In genomic region chr7:151686826-151687225, GRCh38 we compare ENCODE assay signal across 12 cellular contexts.
A peak's percentile ranks its signal among the peaks of the same experiment; 100 is the strongest.
DNase-seq lines count a peak whose midpoint lies in the region; ATAC-seq and TF ChIP-seq lines count a peak whose summit lies in the region.
"Had no signal": no experiment of that assay in that cellular context is flagged by ENCODE, and none has a peak within 500 bp of the region (broad histone marks: within the 10 kb centered on the region; RNA-seq: fewer than 3 reads in every experiment).

No MANE protein-coding gene starts in this region.

- H3K9ac ChIP-seq in SK-N-SH (peak overlapping the region; percentile 46), skeletal muscle tissue (ENCODE audit: low read depth in 1 of 3, low read length in 3 of 3) (no peak overlapping the region)

- H2AFZ ChIP-seq in SK-N-SH (ENCODE audit: low read depth) = peak overlapping the region; percentile 50; the same call in 1 of the 2 replicates

- POLR2A ChIA-PET in SK-N-SH (lab: Yijun Ruan, JAX) = no interaction called here

- WGBS in SK-N-SH (ENCODE audit: low lambda C conversion rate) = 87% methylated on average over 2 of the region's 2 CpGs
- 78% methylated on average over 2 of the region's 2 CpGs for WGBS in right cardiac atrium

- CTCF ChIA-PET in SK-N-SH (lab: Yijun Ruan, JAX) = interaction anchor here (1.8 kb wide), 1 partner anchor 10 kb away, joined by 14 read pairs; no protein-coding TSS in a partner anchor

- DNase-seq in EL = peak; percentile 25
- no peak for DNase-seq in SK-N-SH
- no peak for DNase-seq in right cardiac atrium
- DNase-seq in GOT3 (lab: John Stamatoyannopoulos, UW) = no peak
- no peak for DNase-seq in RPMI8226
- no peak for DNase-seq in caudate nucleus (lab: John Stamatoyannopoulos, UW)
- DNase-seq: BE2C, NCI-H2171 treated with DMSO at 0.1 percent for 48 hours, OCI-M1 had no signal

- H3K27me3 ChIP-seq in SK-N-SH (ENCODE audit: insufficient read depth) (no peaks in the 10 kb centered on the region), right cardiac atrium (ENCODE audit: control insufficient read depth, insufficient read depth) (no peaks in the 10 kb centered on the region), skeletal muscle tissue (ENCODE audit: control insufficient read depth in 3 of 3, insufficient read depth in 3 of 3, low read length in 3 of 3) (no peaks in the 10 kb centered on the region)
- H3K27me3 ChIP-seq: BE2C, dorsolateral prefrontal cortex had no signal

- H3K4me1 ChIP-seq in SK-N-SH (ENCODE audit: control insufficient read depth in 1 of 2, insufficient read depth in 2 of 2, low read depth in 1 of 2, low read length in 1 of 2) (peaks cover 3 to 37% of the 10 kb centered on the region in 2 experiments; a peak in 3 of 4 replicates), right cardiac atrium (ENCODE audit: control insufficient read depth, insufficient read depth, low read length) (peaks cover 27% of the 10 kb centered on the region), skeletal muscle tissue (ENCODE audit: control insufficient read depth in 3 of 3, insufficient read depth in 3 of 3, low read length in 3 of 3) (peaks cover 10 to 13% (median 12%) of the 10 kb centered on the region in 3 donors)
- H3K4me1 ChIP-seq: BE2C had no signal

- H3K79me2 ChIP-seq in SK-N-SH (ENCODE audit: insufficient read depth) = no peaks in the 10 kb centered on the region

- peak overlapping the region; percentile 77 to 83; a peak in 3 of 4 replicates for H3K27ac ChIP-seq in SK-N-SH (ENCODE audit: low read depth in 2 of 2, low read length in 1 of 2)
- H3K27ac ChIP-seq in right cardiac atrium (ENCODE audit: low read length) = peak overlapping the region; percentile 80
- peak overlapping the region; percentile 59 for H3K27ac ChIP-seq in skeletal muscle tissue (ENCODE audit: low read depth, low read length)
- no peak overlapping the region for H3K27ac ChIP-seq in caudate nucleus (ENCODE audit: low read depth, low read length)

- H3K36me3 ChIP-seq in SK-N-SH (replicated peaks in 1 of 2; ENCODE audit: control insufficient read depth in 1 of 2, insufficient read depth in 2 of 2, low read length in 1 of 2) = no peaks in the 10 kb centered on the region
- peaks cover 0 to 2% (median 0%) of the 10 kb centered on the region in 3 donors for H3K36me3 ChIP-seq in skeletal muscle tissue (ENCODE audit: control insufficient read depth in 3 of 3, insufficient read depth in 3 of 3, low read length in 3 of 3)
- H3K36me3 ChIP-seq: BE2C had no signal

- H3K9me3 ChIP-seq in SK-N-SH (no peaks in the 10 kb centered on the region), right cardiac atrium (ENCODE audit: control insufficient read depth, low read length) (no peaks in the 10 kb centered on the region), skeletal muscle tissue (ENCODE audit: control insufficient read depth in 3 of 3, low read length in 3 of 3) (no peaks in the 10 kb centered on the region)
- H3K9me3 ChIP-seq: BE2C had no signal

- no peak for TF ChIP-seq CTCF in SK-N-SH (IDR thresholded peaks at IDR 0.05)

- ATAC-seq in right cardiac atrium (no peak), GM21515 (IDR thresholded peaks at IDR 0.05; ENCODE audit: unreplicated experiment) (no peak)

- no peak for TF ChIP-seq RAD21 in SK-N-SH (IDR thresholded peaks at IDR 0.05; ENCODE audit: low read length)

- H4K20me1 ChIP-seq in SK-N-SH (ENCODE audit: insufficient read depth) = no peaks in the 10 kb centered on the region

- no peaks in the 10 kb centered on the region for H3K9me2 ChIP-seq in SK-N-SH

- intact Hi-C loops in right cardiac atrium (cut with DNase I) = no loop called here

- H3K4me3 ChIP-seq in SK-N-SH (ENCODE audit: low read depth in 2 of 2, low read length in 1 of 2) = no peak overlapping the region
- no peak overlapping the region for H3K4me3 ChIP-seq in right cardiac atrium (ENCODE audit: low read length)
- no peak overlapping the region for H3K4me3 ChIP-seq in skeletal muscle tissue (ENCODE audit: low read length in 3 of 3)
- H3K4me3 ChIP-seq: dorsolateral prefrontal cortex had no signal

- TF ChIP-seq EP300 in SK-N-SH (IDR thresholded peaks at IDR 0.05; ENCODE audit: borderline replicate concordance in 1 of 2, low read depth in 1 of 2, low read length in 1 of 2) = no peak

- H3F3A ChIP-seq in SK-N-SH (replicated peaks; ENCODE audit: insufficient read depth) = peaks cover 17% of the 10 kb centered on the region

- peak overlapping the region; percentile 31 for H3K4me2 ChIP-seq in SK-N-SH

TF ChIP-seq in SK-N-SH, 30 proteins besides CTCF, POLR2A, EP300 and RAD21:
- TF ChIP-seq NFIC (IDR thresholded peaks at IDR 0.05; ENCODE audit: borderline replicate concordance) (no peak), USF1 (IDR thresholded peaks at IDR 0.05; ENCODE audit: borderline replicate concordance, low read depth) (no peak), TEAD4 (IDR thresholded peaks at IDR 0.05; ENCODE audit: borderline replicate concordance, insufficient read depth) (no peak), ELF1 (IDR thresholded peaks at IDR 0.05) (no peak), RXRA (IDR thresholded peaks at IDR 0.05; ENCODE audit: borderline replicate concordance, low read depth) (no peak)
TF ChIP-seq in SK-N-SH: peak in this region for 0.
